Comparison of ENCODE assay signal across 11 cellular contexts in the genomic region with DNA sequence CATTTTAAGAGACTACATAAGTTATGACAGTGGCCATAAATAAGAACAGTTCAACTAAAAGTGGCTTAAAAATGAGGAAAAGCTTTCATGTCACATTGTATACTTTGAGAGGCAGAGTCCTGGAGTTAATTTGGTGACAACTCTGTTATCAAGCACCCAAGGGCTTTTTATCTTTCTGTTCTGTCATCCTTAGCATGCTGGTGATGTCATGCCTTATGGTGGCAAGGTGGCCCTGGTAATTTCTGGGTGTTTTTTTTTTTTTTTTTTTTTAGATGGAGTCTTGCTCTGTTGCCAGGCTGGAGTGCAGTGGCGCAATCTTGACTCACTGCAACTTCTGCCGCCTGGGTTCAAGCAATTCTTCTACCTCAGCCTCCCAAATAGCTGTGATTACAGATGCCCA.
"Had no signal": no experiment of that assay in that cellular context is flagged by ENCODE, and none has a peak within 500 bp of the region (broad histone marks: within the 10 kb centered on the region; RNA-seq: fewer than 3 reads in every experiment).

No MANE protein-coding gene starts in this region.

- H3K27ac ChIP-seq: GM23248 had no signal

- DNase-seq: GM23248, GOT3, H7, H9, HCEC 1CT, HFFc6 had no signal

- H3K4me2 ChIP-seq: GM23338 had no signal

- H3K9me3 ChIP-seq: HAP-1 had no signal

- H3K4me3 ChIP-seq: GM23248, GM23338, HAP-1 had no signal

- H3K9ac ChIP-seq: GM23248 had no signal

- H3K36me3 ChIP-seq: HAP-1 had no signal

- ATAC-seq: GM23338, HCT116 had no signal

- FAIRE-seq: H1, H54 had no signal

- H2AFZ ChIP-seq: GM23248, GM23338 had no signal

- H3K4me1 ChIP-seq: HAP-1 had no signal
